In the genomic region with DNA sequence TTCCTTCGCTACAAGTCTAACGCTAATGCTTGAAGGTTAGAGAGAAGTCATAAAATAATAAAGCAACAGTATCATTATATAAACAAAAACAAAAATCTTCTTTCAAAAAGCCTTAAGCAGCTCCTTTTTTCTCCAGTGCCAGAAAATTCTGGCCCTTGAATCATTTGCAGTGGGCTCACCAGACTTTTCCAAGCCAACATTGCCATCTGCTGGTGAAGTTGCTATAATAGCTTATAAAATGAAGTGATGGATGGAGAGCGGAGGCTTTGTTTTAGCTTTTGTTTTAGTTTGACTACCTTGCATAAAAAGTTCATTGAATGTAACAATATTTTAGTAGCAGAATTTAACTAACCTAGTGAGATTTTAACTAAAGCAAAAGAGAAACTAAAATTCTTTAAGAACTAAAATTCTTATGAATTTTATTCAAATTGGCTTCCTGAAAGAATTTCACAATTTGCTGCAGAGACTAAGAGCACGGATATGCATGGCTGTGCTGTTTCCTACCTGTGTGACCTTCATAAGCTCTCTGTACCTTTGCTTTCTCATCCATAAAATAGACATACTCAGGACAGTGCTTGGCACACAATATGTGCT, we compare ENCODE assay signal across 8 cellular contexts. TPM values are rescaled to one million over a fixed set of nuclear protein-coding genes. Genes with fewer than 3 reads are reported as not detected.
DNase-seq lines count a peak whose midpoint lies in the region; ATAC-seq and TF ChIP-seq lines count a peak whose summit lies in the region.

No MANE protein-coding gene starts in this region.

- no peaks in the 10 kb centered on the region for H3K9me3 ChIP-seq in lower lobe of right lung

- TF ChIP-seq CTCF in lower lobe of right lung (IDR thresholded peaks at IDR 0.05), result peak; percentile 69

- no peak overlapping the region for H3K27ac ChIP-seq in lower lobe of right lung

- H3K36me3 ChIP-seq in lower lobe of right lung, result no peaks in the 10 kb centered on the region

- H3K4me1 ChIP-seq in lower lobe of right lung, result no peaks in the 10 kb centered on the region

- H3K27me3 ChIP-seq in lower lobe of right lung (ENCODE audit: low read depth), result no peaks in the 10 kb centered on the region

- peak; percentile 52 for DNase-seq in COLO668 (lab: John Stamatoyannopoulos, UW; ENCODE audit: unreplicated experiment)
- peak; percentile 51 for DNase-seq in H4 (ENCODE audit: low spot score)
- DNase-seq in NCI-H2196 (lab: John Stamatoyannopoulos, UW; ENCODE audit: unreplicated experiment), result peak; percentile 88
- DNase-seq in activated CD4-positive, alpha-beta T cell treated with anti-CD3 and anti-CD28 coated beads for 4 hours, result peak; percentile 46 to 74
- DNase-seq in dedifferentiated amniotic fluid mesenchymal stem cell (ENCODE audit: extremely low spot score), result peak; percentile 80
- no peak for DNase-seq in lower lobe of right lung
- peak; percentile 17 to 43 for DNase-seq in stimulated activated CD8-positive, alpha-beta memory T cell treated with anti-CD3 and anti-CD28 coated beads, Interleukin-2, amount 100 ng/mL, for 48 hours (ENCODE audit: low read depth in 2 of 2)

- ATAC-seq in lower lobe of right lung, result peak; percentile 45 to 69
- no peak for ATAC-seq in HG03460 (IDR thresholded peaks at IDR 0.05; ENCODE audit: unreplicated experiment)

- intact Hi-C loops in lower lobe of right lung (cut with DNase I), result loop anchor here (10.0 kb wide), 1 partner anchor 172 kb away; no protein-coding TSS in a partner anchor

- no peak overlapping the region for H3K4me3 ChIP-seq in lower lobe of right lung

RNA-seq across cellular contexts. Expression of a gene that starts 44.8 kb away (rescaled TPM):
- 4.7 and 4.9 TPM in 2 replicates for total RNA-seq in H4 (2014; rRNA removed; shearing (Covaris generic))
- total RNA-seq in lower lobe of right lung, result 6.6 TPM
